ENCODE assay signal across 8 cellular contexts in the genomic region with DNA sequence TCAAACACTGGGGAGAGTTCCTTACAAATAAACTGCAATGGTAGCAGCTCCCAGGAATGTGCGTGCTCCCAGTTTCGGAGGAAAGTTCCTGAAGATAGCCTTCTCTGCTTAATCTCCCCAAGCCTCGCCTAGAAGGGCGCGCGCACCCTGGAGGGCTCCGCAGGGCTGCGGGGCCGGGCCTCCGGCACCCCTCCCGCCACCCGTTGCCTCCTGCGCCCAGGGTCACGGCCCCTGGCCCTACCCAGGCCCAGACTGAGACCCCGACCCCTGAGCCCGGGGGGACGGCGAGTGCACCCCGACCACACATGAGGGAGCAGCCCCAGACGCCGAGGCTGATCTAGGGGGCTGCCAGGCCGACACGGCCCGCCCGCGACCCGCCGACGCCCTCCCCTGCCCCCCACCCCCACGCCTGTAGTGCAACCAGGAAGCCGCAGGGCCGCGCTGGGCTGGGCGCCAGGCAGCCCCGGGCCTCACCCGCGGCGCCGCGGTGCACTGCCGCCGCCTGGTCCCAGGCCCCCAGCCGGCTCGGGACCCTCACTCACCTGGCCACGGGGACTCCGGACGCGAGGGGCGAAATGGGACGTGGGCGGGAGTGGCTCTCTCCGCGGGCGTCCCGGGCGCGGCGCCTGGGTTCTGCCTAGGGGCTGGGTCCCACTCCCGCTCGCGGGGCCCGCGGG. TPM values are rescaled to one million over a fixed set of nuclear protein-coding genes. Genes with fewer than 3 reads are reported as not detected.
A peak's percentile ranks its signal among the peaks of the same experiment; 100 is the strongest.
DNase-seq lines count a peak whose midpoint lies in the region; ATAC-seq and TF ChIP-seq lines count a peak whose summit lies in the region.

No MANE protein-coding gene starts in this region.

- 1% methylated on average over 63 of the region's 63 CpGs for WGBS in ectodermal cell, 2 experiments
- 1 to 2% methylated on average over 37 to 51 of the region's 63 CpGs for WGBS in mesodermal cell (ENCODE audit: insufficient coverage in 2 of 2), 2 experiments

- H3K4me3 ChIP-seq in AG10803 (ENCODE audit: low read length) = peak overlapping the region; percentile 90
- H3K4me3 ChIP-seq in ectodermal cell (ENCODE audit: insufficient read depth, low read depth, low read length) = peak overlapping the region; percentile 58
- H3K4me3 ChIP-seq in mesodermal cell (ENCODE audit: extremely low read depth, insufficient read depth, low read length, poor library complexity, severe bottlenecking) = peak overlapping the region; percentile 83

- TF ChIP-seq CTCF in AG10803 (conservative IDR thresholded peaks at IDR 0.05; ENCODE audit: low read length) (no peak), type B pancreatic cell (conservative IDR thresholded peaks at IDR 0.05) (no peak)

- H3K4me3 Mint-ChIP-seq in type B pancreatic cell = peak overlapping the region; percentile 97

- peak overlapping the region; percentile 100 for H3K27ac Mint-ChIP-seq in type B pancreatic cell

- ATAC-seq in GM19035 (IDR thresholded peaks at IDR 0.05; ENCODE audit: unreplicated experiment) = peak; percentile 42
- ATAC-seq in HG03135 (IDR thresholded peaks at IDR 0.05; ENCODE audit: unreplicated experiment) = peak; percentile 48

- H3K36me3 Mint-ChIP-seq in type B pancreatic cell = peaks cover 10% of the 10 kb centered on the region

- peaks cover 3% of the 10 kb centered on the region for H3K27me3 Mint-ChIP-seq in type B pancreatic cell

- DNase-seq in AG10803 (ENCODE audit: low read depth) (no peak), T-helper 2 cell (peak in 4 of 5 experiments; percentile 8 to 62 (median 28)), type B pancreatic cell (ENCODE audit: extremely low spot score, unreplicated experiment) (no peak), NCI-H1694 treated with DMSO at 0.1 percent for 48 hours (lab: John Stamatoyannopoulos, UW) (no peak)

- H3K36me3 ChIP-seq in ectodermal cell (ENCODE audit: control insufficient read depth, insufficient read depth, low read length) = no peaks in the 10 kb centered on the region
- peaks cover 5% of the 10 kb centered on the region for H3K36me3 ChIP-seq in mesodermal cell (ENCODE audit: control insufficient read depth, insufficient read depth, low read length)

- peaks cover 6% of the 10 kb centered on the region for H3K4me1 ChIP-seq in ectodermal cell (ENCODE audit: control insufficient read depth, insufficient read depth, low read length)
- H3K4me1 ChIP-seq in mesodermal cell (ENCODE audit: control insufficient read depth, insufficient read depth, low read length, poor library complexity, severe bottlenecking) = peaks cover 40% of the 10 kb centered on the region

- peaks cover 53% of the 10 kb centered on the region for H3K27me3 ChIP-seq in ectodermal cell (ENCODE audit: control insufficient read depth, insufficient read depth, low read length, poor library complexity, severe bottlenecking)

- H3K9me3 ChIP-seq in ectodermal cell (ENCODE audit: control insufficient read depth, low read length) = no peaks in the 10 kb centered on the region
- no peaks in the 10 kb centered on the region for H3K9me3 ChIP-seq in mesodermal cell (ENCODE audit: control insufficient read depth, low read length)

- H3K27ac ChIP-seq in ectodermal cell (ENCODE audit: insufficient read depth, low read depth, low read length, poor library complexity, severe bottlenecking) = no peak overlapping the region
- peak overlapping the region; percentile 63 for H3K27ac ChIP-seq in mesodermal cell (ENCODE audit: low read depth, low read length, severe bottlenecking)

- peaks cover 44% of the 10 kb centered on the region for H3K4me1 Mint-ChIP-seq in type B pancreatic cell (ENCODE audit: unreplicated experiment)

- no peaks in the 10 kb centered on the region for H3K9me3 Mint-ChIP-seq in type B pancreatic cell

RNA-seq across cellular contexts. Expression of gene ANXA11, which starts 0.4 kb away (rescaled TPM):
- 12.4 TPM for polyA plus RNA-seq in ectodermal cell (2013, experiment 1 of 4)
- 15.8 TPM for polyA plus RNA-seq in ectodermal cell (2013, experiment 2 of 4)
- polyA plus RNA-seq in ectodermal cell (2013, experiment 3 of 4) = 12.6 TPM
- polyA plus RNA-seq in ectodermal cell (2013, experiment 4 of 4) = 16.7 TPM
- polyA plus RNA-seq in mesodermal cell (2013, experiment 1 of 2) = 112 TPM
- polyA plus RNA-seq in mesodermal cell (2013, experiment 2 of 2) = 106 TPM
- total RNA-seq in type B pancreatic cell (ENCODE audit: low replicate concordance) = 122 and 248 TPM in 2 replicates

Comparison
In these comparisons a context has a peak if more than half of its experiments do, and no peak if none do; other contexts are left out.
1. DNase-seq: peak in T-helper 2 cell (4 of 5); none in AG10803 (single experiment), type B pancreatic cell (single experiment) and NCI-H1694 treated with DMSO at 0.1 percent for 48 hours (single experiment).
2. Peak in every context shown above with its lines, with median percentiles within 50 percentile points of each other: H3K4me3 ChIP-seq.